Comparison of ENCODE assay signal across 14 cellular contexts in the genomic region with DNA sequence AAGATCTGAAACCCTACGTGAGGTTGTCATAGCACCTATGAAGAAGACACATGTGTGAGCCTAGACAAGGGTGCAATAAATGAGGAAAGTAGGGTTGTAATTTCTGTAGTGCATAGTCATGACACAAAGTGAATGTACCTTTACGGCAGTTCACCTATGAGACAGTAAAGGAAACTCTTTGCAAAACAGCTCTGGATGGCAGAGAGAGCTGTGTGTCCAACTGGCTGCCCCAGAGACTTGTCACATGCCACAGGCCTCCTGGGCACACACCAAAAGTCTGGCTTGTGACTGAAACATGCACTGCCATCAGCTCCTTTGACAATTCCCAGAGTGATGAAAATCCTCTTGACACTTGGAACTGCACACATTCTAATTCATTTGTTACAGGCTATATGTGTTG.
A peak's percentile ranks its signal among the peaks of the same experiment; 100 is the strongest.
DNase-seq lines count a peak whose midpoint lies in the region; ATAC-seq and TF ChIP-seq lines count a peak whose summit lies in the region.
"Had no signal": no experiment of that assay in that cellular context is flagged by ENCODE, and none has a peak within 500 bp of the region (broad histone marks: within the 10 kb centered on the region; RNA-seq: fewer than 3 reads in every experiment).

No MANE protein-coding gene starts in this region.

- TF ChIP-seq CTCF in heart left ventricle (IDR thresholded peaks at IDR 0.05) (no peak), esophagus squamous epithelium (IDR thresholded peaks at IDR 0.05) (no peak)

- peaks cover 0 to 10% (median 0%) of the 10 kb centered on the region in 12 donors for H3K4me1 ChIP-seq in heart left ventricle
- peaks cover 0 to 4% (median 0%) of the 10 kb centered on the region in 3 donors for H3K4me1 ChIP-seq in esophagus squamous epithelium

- 67 to 82% (median 74%) methylated on average over 2 of the region's 2 CpGs for WGBS in heart left ventricle, 4 donors
- WGBS in esophagus squamous epithelium, 2 donors: 92 to 100% methylated on average over 2 of the region's 2 CpGs

- H3K27me3 ChIP-seq in heart left ventricle (no peaks in the 10 kb centered on the region), esophagus squamous epithelium (no peaks in the 10 kb centered on the region)

- DNase-seq in Right ventricle myocardium superior: peak; percentile 61
- no peak for DNase-seq in cardiac septum (ENCODE audit: low spot score)
- DNase-seq in heart left ventricle: peak in 3 of 5 donors; percentile 15 to 66 (median 33)
- DNase-seq in left ventricle myocardium superior: peak; percentile 72
- DNase-seq in stimulated activated naive CD4-positive, alpha-beta T cell treated with Interleukin-2 at 50 U/mL for 16 hours (lab: John Stamatoyannopoulos, UW): no peak
- no peak for DNase-seq in anterior cingulate cortex (lab: John Stamatoyannopoulos, UW)
- no peak for DNase-seq in esophagus squamous epithelium (lab: John Stamatoyannopoulos, UW)
- DNase-seq: AML-193; CD4-positive, alpha-beta memory T cell; DMS153; DMS79; GF-D8; H9; IMR-90 had no signal

- intact Hi-C loops in Right ventricle myocardium superior (cut with DNase I) (loop anchor here (10.0 kb wide), 1 partner anchor 61 kb away; no protein-coding TSS in a partner anchor), cardiac septum (cut with DNase I) (no loop called here), heart left ventricle (cut with DNase I) (no loop called here), left ventricle myocardium superior (cut with micrococcal nuclease) (no loop called here), esophagus squamous epithelium (cut with DNase I) (no loop called here)

- H3K9me3 ChIP-seq in heart left ventricle (no peaks in the 10 kb centered on the region), esophagus squamous epithelium (no peaks in the 10 kb centered on the region)

- peak; percentile 95 for ATAC-seq in Right ventricle myocardium superior (ENCODE audit: poor library complexity)
- ATAC-seq in heart left ventricle: peak; percentile 71 to 91 (median 82)
- ATAC-seq in left ventricle myocardium superior: peak; percentile 97

- TF ChIP-seq POLR2A in heart left ventricle (IDR thresholded peaks at IDR 0.05): no peak
- TF ChIP-seq POLR2A in esophagus squamous epithelium (IDR thresholded peaks at IDR 0.05): no peak

- no peaks in the 10 kb centered on the region for H3K36me3 ChIP-seq in heart left ventricle
- H3K36me3 ChIP-seq in esophagus squamous epithelium: no peaks in the 10 kb centered on the region

- H3K4me3 ChIP-seq in heart left ventricle (no peak overlapping the region), esophagus squamous epithelium (no peak overlapping the region)

- H3K27ac ChIP-seq in heart left ventricle: no peak overlapping the region
- H3K27ac ChIP-seq in esophagus squamous epithelium: no peak overlapping the region

Comparison
In these comparisons a context has a peak if more than half of its experiments do, and no peak if none do; other contexts are left out.
1. DNase-seq: peak in Right ventricle myocardium superior (single experiment), heart left ventricle (3 of 5) and left ventricle myocardium superior (single experiment); none in cardiac septum (single experiment), stimulated activated naive CD4-positive, alpha-beta T cell treated with Interleukin-2 at 50 U/mL for 16 hours (single experiment), anterior cingulate cortex (0 of 58) and esophagus squamous epithelium (single experiment).
2. Peak in every context shown above with its lines, with median percentiles within 50 percentile points of each other: ATAC-seq.